ENCODE assay signal across 23 cellular contexts in the genomic region with DNA sequence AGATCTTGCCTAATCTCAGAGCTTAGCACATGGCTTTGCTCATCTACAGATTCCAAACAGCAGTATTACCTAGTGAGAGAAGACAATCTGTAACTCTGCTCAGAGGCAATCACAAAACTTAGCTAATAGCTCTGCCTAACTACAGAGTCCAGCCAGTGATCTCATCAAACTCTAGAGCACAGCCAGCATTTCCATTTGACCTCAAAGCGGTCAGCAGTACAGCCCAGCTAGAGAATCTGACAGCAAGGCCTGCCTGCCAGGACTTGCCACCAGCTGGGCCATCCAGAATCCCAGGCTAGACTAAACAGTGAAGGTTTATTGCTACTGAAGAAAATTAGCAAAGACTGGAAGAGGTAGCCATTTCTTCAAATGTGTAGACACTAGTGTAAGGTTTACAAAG.
DNase-seq lines count a peak whose midpoint lies in the region; ATAC-seq and TF ChIP-seq lines count a peak whose summit lies in the region.
"Had no signal": no experiment of that assay in that cellular context is flagged by ENCODE, and none has a peak within 500 bp of the region (broad histone marks: within the 10 kb centered on the region; RNA-seq: fewer than 3 reads in every experiment).

No MANE protein-coding gene starts in this region.

- no peaks in the 10 kb centered on the region for H3F3A ChIP-seq in GM23338 (replicated peaks; ENCODE audit: low read depth)

- peaks cover 3% of the 10 kb centered on the region for H3K9me3 ChIP-seq in mesenchymal stem cell (ENCODE audit: control insufficient read depth, low read length)
- H3K9me3 ChIP-seq: MG63, SK-N-SH had no signal

- H3K14ac ChIP-seq in mesenchymal stem cell (ENCODE audit: low read length in 2 of 2): no peak overlapping the region

- H2BK12ac ChIP-seq in mesenchymal stem cell (ENCODE audit: low read length in 2 of 2): no peak overlapping the region

- H4K20me1 ChIP-seq in GM23338 (replicated peaks; ENCODE audit: insufficient read depth): no peaks in the 10 kb centered on the region
- H4K20me1 ChIP-seq: BLaER1 treated with 17β-estradiol and CSF1 and Interleukin-3, amounts not matched to agents 10 nM and 100 nM had no signal

- no peak overlapping the region for H4K91ac ChIP-seq in mesenchymal stem cell (ENCODE audit: low read length)

- H3K36me3 ChIP-seq in GM23338 (ENCODE audit: insufficient read depth) (no peaks in the 10 kb centered on the region; the same call in 1 of the 2 replicates), mesenchymal stem cell (ENCODE audit: control insufficient read depth in 1 of 2, insufficient read depth in 2 of 2, low read depth in 1 of 2, low read length in 2 of 2) (no peaks in the 10 kb centered on the region)
- H3K36me3 ChIP-seq: BLaER1 treated with 17β-estradiol and CSF1 and Interleukin-3, amounts not matched to agents 10 nM and 100 nM; MG63 had no signal

- no peak overlapping the region for H3K4me3 Mint-ChIP-seq in GM23338
- H3K4me3 Mint-ChIP-seq: CD4-positive, alpha-beta T cell had no signal

- no peaks in the 10 kb centered on the region for H3K79me2 ChIP-seq in GM23338 (replicated peaks; ENCODE audit: insufficient read depth)

- H2BK120ac ChIP-seq in mesenchymal stem cell (ENCODE audit: low read depth, low read length): no peak overlapping the region

- no peaks in the 10 kb centered on the region for H3K79me1 ChIP-seq in mesenchymal stem cell (replicated peaks; ENCODE audit: low read length, poor library complexity, severe bottlenecking)

- no peak for DNase-seq in GM23338 (ENCODE audit: low spot score)
- peak; percentile 72 for DNase-seq in choroid plexus epithelial cell (ENCODE audit: low read depth)
- DNase-seq in fibroblast of mammary gland (ENCODE audit: low read depth): peak; percentile 16
- peak; percentile 4 for DNase-seq in mesenchymal stem cell
- no peak for DNase-seq in DMS 273 treated with DMSO at 0.1 percent for 48 hours (lab: John Stamatoyannopoulos, UW)
- DNase-seq in globus pallidus (ENCODE audit: low spot score): no peak
- no peak for DNase-seq in NCI-H1694 treated with DMSO at 0.1 percent for 48 hours (lab: John Stamatoyannopoulos, UW)
- DNase-seq: AML-193; CD4-positive, alpha-beta T cell; EL; GDM1; HCEC 1CT; KBM-7; MG63; NCI-H1417; NCI-H1694; NCI-H2081; NCI-H226; NCI-H510A treated with DMSO at 0.1 percent for 48 hours; NCI-H774; SK-N-SH had no signal

- H3K9ac ChIP-seq in mesenchymal stem cell (ENCODE audit: low read length): no peak overlapping the region
- H3K9ac ChIP-seq: BLaER1 treated with 17β-estradiol and CSF1 and Interleukin-3, amounts not matched to agents 10 nM and 100 nM; SK-N-SH had no signal

- H3K27ac ChIP-seq in GM23338 (ENCODE audit: low read depth) (no peak overlapping the region), mesenchymal stem cell (ENCODE audit: low read length, poor library complexity, severe bottlenecking) (no peak overlapping the region)
- H3K27ac ChIP-seq: BLaER1 treated with 17β-estradiol and CSF1 and Interleukin-3, amounts not matched to agents 10 nM and 100 nM had no signal

- H2BK15ac ChIP-seq in mesenchymal stem cell (ENCODE audit: low read depth, poor library complexity, severe bottlenecking): no peak overlapping the region

- H2AK5ac ChIP-seq in mesenchymal stem cell (ENCODE audit: low read length, severe bottlenecking): no peak overlapping the region

- H3K4ac ChIP-seq in mesenchymal stem cell (ENCODE audit: low read depth in 1 of 2, low read length in 2 of 2): no peak overlapping the region

- H3K27me3 ChIP-seq in GM23338 (ENCODE audit: insufficient read depth) (no peaks in the 10 kb centered on the region), mesenchymal stem cell (ENCODE audit: control insufficient read depth in 1 of 2, insufficient read depth in 1 of 2, low read length in 2 of 2) (no peaks in the 10 kb centered on the region)
- H3K27me3 ChIP-seq: BLaER1 treated with 17β-estradiol and CSF1 and Interleukin-3, amounts not matched to agents 10 nM and 100 nM; MG63 had no signal

- H3K27ac Mint-ChIP-seq in GM23338: no peak overlapping the region
- H3K27ac Mint-ChIP-seq: CD4-positive, alpha-beta T cell had no signal

- H4K8ac ChIP-seq in mesenchymal stem cell (ENCODE audit: low read length): no peak overlapping the region

- 38% methylated on average over 1 of the region's 1 CpG for WGBS in mesenchymal stem cell

- H3K23ac ChIP-seq in mesenchymal stem cell (ENCODE audit: low read length in 2 of 2): no peak overlapping the region

- no peak for ATAC-seq in GM23338
- ATAC-seq: GM12878 had no signal

- no peak overlapping the region for H3K4me2 ChIP-seq in GM23338
- H3K4me2 ChIP-seq in mesenchymal stem cell (ENCODE audit: low read length, poor library complexity, severe bottlenecking): no peak overlapping the region
- H3K4me2 ChIP-seq: BLaER1 treated with 17β-estradiol and CSF1 and Interleukin-3, amounts not matched to agents 10 nM and 100 nM; SK-N-SH had no signal

- H2AFZ ChIP-seq in GM23338: peak overlapping the region; percentile 67; the same call in 1 of the 2 replicates
- H2AFZ ChIP-seq in mesenchymal stem cell (ENCODE audit: low read depth, low read length): no peak overlapping the region

- H3K9me2 ChIP-seq in GM23338 (ENCODE audit: insufficient read depth): 0 out of 2 replicates have a peak, but pooled peaks cover 2% of the 10 kb centered on the region
- H3K9me2 ChIP-seq: SK-N-SH had no signal

- H3K18ac ChIP-seq in mesenchymal stem cell (ENCODE audit: low read depth in 1 of 2, low read length in 2 of 2): no peak overlapping the region

- H3K27me3 Mint-ChIP-seq in GM23338 (ENCODE audit: insufficient read depth, low read depth, poor library complexity): no peaks in the 10 kb centered on the region

- H3K9me3 Mint-ChIP-seq in GM23338: peaks cover 12% of the 10 kb centered on the region; the same call in 2 of the 3 replicates

- no peaks in the 10 kb centered on the region for H3K4me1 Mint-ChIP-seq in GM23338

- H3K4me3 ChIP-seq in GM23338 (no peak overlapping the region), choroid plexus epithelial cell (ENCODE audit: low read depth, low read length) (no peak overlapping the region), fibroblast of mammary gland (ENCODE audit: control insufficient read depth, low read depth, low read length) (no peak overlapping the region), mesenchymal stem cell (ENCODE audit: insufficient read depth in 1 of 2, low read depth in 1 of 2, low read length in 2 of 2) (no peak overlapping the region)
- H3K4me3 ChIP-seq: BLaER1 treated with 17β-estradiol and CSF1 and Interleukin-3, amounts not matched to agents 10 nM and 100 nM; GM12878; MG63 had no signal

- TF ChIP-seq CTCF in GM23338 (conservative IDR thresholded peaks at IDR 0.05; ENCODE audit: low read depth in 2 of 2) (no peak), choroid plexus epithelial cell (conservative IDR thresholded peaks at IDR 0.05; ENCODE audit: low read depth, low read length) (no peak), fibroblast of mammary gland (conservative IDR thresholded peaks at IDR 0.05; ENCODE audit: control insufficient read depth, insufficient read depth, low read depth, low read length) (no peak)

- H3K4me1 ChIP-seq in GM23338 (ENCODE audit: insufficient read depth): no peaks in the 10 kb centered on the region
- H3K4me1 ChIP-seq in mesenchymal stem cell (ENCODE audit: control insufficient read depth, insufficient read depth, low read depth, low read length): no peaks in the 10 kb centered on the region

- H3K36me3 Mint-ChIP-seq in GM23338 (ENCODE audit: low read depth): peaks cover 5% of the 10 kb centered on the region; the same call in 2 of the 3 replicates

- no peak overlapping the region for H2BK5ac ChIP-seq in mesenchymal stem cell (ENCODE audit: low read depth, low read length, poor library complexity, severe bottlenecking)

TF ChIP-seq in GM23338, 12 proteins besides CTCF, POLR2A, EP300 and RAD21:
- no peak for TF ChIP-seq EZH2 (IDR thresholded peaks at IDR 0.05; ENCODE audit: low read depth, unreplicated experiment)
- no peak for TF ChIP-seq NANOG (IDR thresholded peaks at IDR 0.05; ENCODE audit: borderline replicate concordance)
TF ChIP-seq in GM23338: peak in this region for 0.

Comparison
In these comparisons a context has a peak if more than half of its experiments do, and no peak if none do; other contexts are left out.
1. DNase-seq: peak in choroid plexus epithelial cell (single experiment), fibroblast of mammary gland (single experiment) and mesenchymal stem cell (single experiment); none in GM23338 (single experiment), DMS 273 treated with DMSO at 0.1 percent for 48 hours (single experiment), globus pallidus (single experiment) and NCI-H1694 treated with DMSO at 0.1 percent for 48 hours (single experiment).